In the genomic region with DNA sequence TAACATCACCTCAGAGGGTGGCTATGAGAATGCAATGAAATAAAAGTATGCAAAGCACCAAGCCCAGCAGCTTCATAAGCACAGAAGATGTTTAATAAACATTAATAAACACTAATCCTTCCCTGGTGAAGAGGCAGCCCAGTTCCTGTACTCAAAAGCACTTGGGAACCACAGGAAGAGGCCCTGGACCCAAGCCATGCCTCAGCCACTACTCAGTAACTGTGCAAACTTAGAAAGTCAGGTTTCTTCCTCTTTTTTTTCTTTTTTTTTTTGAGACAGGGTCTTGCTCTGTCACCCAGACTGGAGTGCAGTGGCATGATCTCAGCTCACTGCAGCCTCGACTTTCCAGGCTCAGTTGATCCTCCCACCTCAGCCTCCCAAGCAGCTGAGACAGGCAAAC, we compare ENCODE assay signal across 12 cellular contexts. TPM values are rescaled to one million over a fixed set of nuclear protein-coding genes. Genes with fewer than 3 reads are reported as not detected.
A peak's percentile ranks its signal among the peaks of the same experiment; 100 is the strongest.
DNase-seq lines count a peak whose midpoint lies in the region; TF ChIP-seq lines count a peak whose summit lies in the region.
"Had no signal": no experiment of that assay in that cellular context is flagged by ENCODE, and none has a peak within 500 bp of the region (broad histone marks: within the 10 kb centered on the region; RNA-seq: fewer than 3 reads in every experiment).

No MANE protein-coding gene starts in this region.

- H3K27me3 ChIP-seq in A673 (replicated peaks; ENCODE audit: insufficient read depth, low read depth, low read length, poor library complexity) (no peaks in the 10 kb centered on the region), Peyer's patch (no peaks in the 10 kb centered on the region), H7 (ENCODE audit: control insufficient read depth, insufficient read depth, low read length) (no peaks in the 10 kb centered on the region)

- DNase-seq in A673 (ENCODE audit: low spot score) (peak; percentile 67), GF-D8 (lab: John Stamatoyannopoulos, UW) (peak; percentile 83), Peyer's patch (peak in 2 of 3 donors; percentile 47 to 66), fibroblast of villous mesenchyme (ENCODE audit: low read depth) (peak; percentile 72), H7 (no peak), LoVo (ENCODE audit: low spot score) (no peak), nucleus accumbens (lab: John Stamatoyannopoulos, UW) (no peak)
- DNase-seq in central memory CD4-positive, alpha-beta T cell, result no peak
- DNase-seq: Calu3, cortex of kidney, NCI-H1436 treated with DMSO at 0.1 percent for 48 hours, SHP77 treated with DMSO at 0.1 percent for 48 hours had no signal

- peak overlapping the region; percentile 75 for H3K27ac ChIP-seq in A673 (ENCODE audit: low read depth, low read length, poor library complexity, severe bottlenecking)
- peak overlapping the region in 1 of 4 donors; percentile 40 for H3K27ac ChIP-seq in Peyer's patch

- H3K4me1 ChIP-seq in A673 (ENCODE audit: insufficient read depth, low read length, poor library complexity, severe bottlenecking) (peaks cover 82% of the 10 kb centered on the region), Peyer's patch (peaks cover 0 to 74% (median 31%) of the 10 kb centered on the region in 4 donors)

- intact Hi-C loops in A673 (cut with micrococcal nuclease; ENCODE audit: unreplicated experiment), result no loop called here

- H3K9me3 ChIP-seq in A673 (ENCODE audit: low read depth, low read length, poor library complexity, severe bottlenecking), result no peaks in the 10 kb centered on the region
- H3K9me3 ChIP-seq in Peyer's patch, result no peaks in the 10 kb centered on the region

- H3K36me3 ChIP-seq in A673 (ENCODE audit: insufficient read depth, low read length, poor library complexity, severe bottlenecking) (peaks cover 3% of the 10 kb centered on the region), Peyer's patch (no peaks in the 10 kb centered on the region), H7 (replicated peaks; ENCODE audit: control insufficient read depth, insufficient read depth, low read length) (no peaks in the 10 kb centered on the region; the same call in 1 of the 2 replicates)

- no TSS peak for BruUV-seq in A673 (replicated peaks; lab: Mats Ljungman, UMichigan)

- POLR2A ChIA-PET in A673 (lab: Charles Lee; ENCODE audit: low non-redundant PET), result interaction anchor here (0.6 kb wide), 1 partner anchor 18 kb away, joined by 3 read pairs; no protein-coding TSS in a partner anchor

- TF ChIP-seq POLR2A in Peyer's patch (IDR thresholded peaks at IDR 0.05), result no peak

- TF ChIP-seq CTCF in A673 (conservative IDR thresholded peaks at IDR 0.05; ENCODE audit: low read depth, low read length), result no peak
- TF ChIP-seq CTCF in Peyer's patch (IDR thresholded peaks at IDR 0.05), result no peak
- no peak for TF ChIP-seq CTCF in fibroblast of villous mesenchyme (IDR thresholded peaks at IDR 0.05; ENCODE audit: insufficient read depth, low read depth, low read length)

- H3K4me3 ChIP-seq in A673 (ENCODE audit: low read depth, low read length, poor library complexity, severe bottlenecking) (no peak overlapping the region), Peyer's patch (no peak overlapping the region), fibroblast of villous mesenchyme (ENCODE audit: low read depth, low read length) (no peak overlapping the region), H7 (ENCODE audit: insufficient read depth, low read depth, low read length) (no peak overlapping the region)

- CTCF ChIA-PET in A673 (lab: Charles Lee), result no interaction called here

RNA-seq across cellular contexts. Expression of gene ARHGAP17, which starts 5.3 kb away (rescaled TPM):
- total RNA-seq in A673 (2021) (144 and 146 TPM in 2 replicates), Peyer's patch (100 to 1,000 TPM in 3 of 4 donors, 10 to 100 TPM in 1; 75.9 to 181 (median 136) TPM), fibroblast of villous mesenchyme (32.5 and 36.7 TPM in 2 replicates)
- 31.3 and 33.3 TPM in 2 replicates for total RNA-seq in H7 (2014; rRNA removed; shearing (Covaris generic))

Comparison
In these comparisons a context has a peak if more than half of its experiments do, and no peak if none do; other contexts are left out.
1. DNase-seq: peak in A673 (single experiment), GF-D8 (single experiment), Peyer's patch (2 of 3) and fibroblast of villous mesenchyme (single experiment); none in central memory CD4-positive, alpha-beta T cell (single experiment), H7 (single experiment), LoVo (single experiment) and nucleus accumbens (0 of 56).